ENCODE assay signal across 8 cellular contexts in genomic region chr11:68798221-68798813, GRCh38. TPM values are rescaled to one million over a fixed set of nuclear protein-coding genes. Genes with fewer than 3 reads are reported as not detected.
A peak's percentile ranks its signal among the peaks of the same experiment; 100 is the strongest.
DNase-seq lines count a peak whose midpoint lies in the region; ATAC-seq and TF ChIP-seq lines count a peak whose summit lies in the region.

No MANE protein-coding gene starts in this region.

- WGBS in lower leg skin, 2 donors, result 68 to 75% methylated on average over 19 to 23 of the region's 23 CpGs

- H3K36me3 ChIP-seq in fibroblast of lung (ENCODE audit: control insufficient read depth, insufficient read depth, low read length) (peaks cover 26% of the 10 kb centered on the region), gastrocnemius medialis (peaks cover 5 to 74% of the 10 kb centered on the region in 2 donors)

- H3K27ac Mint-ChIP-seq in activated CD8-positive, alpha-beta T cell treated with anti-CD3 and anti-CD28 coated beads for 36 hours, result no peak overlapping the region

- H3K27me3 Mint-ChIP-seq in activated CD8-positive, alpha-beta T cell treated with anti-CD3 and anti-CD28 coated beads for 36 hours, result no peaks in the 10 kb centered on the region

- intact Hi-C loops in activated CD8-positive, alpha-beta T cell treated with anti-CD3 and anti-CD28 coated beads for 36 hours (cut with micrococcal nuclease), result no loop called here
- intact Hi-C loops in gastrocnemius medialis (cut with DNase I; ENCODE audit: low total_unique reads) (no loop called here), lower leg skin (cut with DNase I; ENCODE audit: low total_unique reads) (no loop called here)

- no peaks in the 10 kb centered on the region for H3K9me3 Mint-ChIP-seq in activated CD8-positive, alpha-beta T cell treated with anti-CD3 and anti-CD28 coated beads for 36 hours

- DNase-seq in HuH-7 (ENCODE audit: low spot score) (peak; percentile 88), fibroblast of lung (ENCODE audit: low read depth in 2 of 2) (peak in 1 of 2 donors; percentile 13), gastrocnemius medialis (no peak), lower leg skin (ENCODE audit: low spot score in 2 of 2) (no peak), hippocampal formation (lab: John Stamatoyannopoulos, UW) (no peak)
- DNase-seq in activated CD8-positive, alpha-beta T cell treated with anti-CD3 and anti-CD28 coated beads for 36 hours, result peak; percentile 66

- in situ Hi-C loops in gastrocnemius medialis (cut with MboI; ENCODE audit: low sequenced_read_pairs in 4 of 4), result no loop called here

- CTCF ChIA-PET in activated CD8-positive, alpha-beta T cell treated with anti-CD3 and anti-CD28 coated beads for 36 hours (lab: Charles Lee), result interaction anchor here (0.8 to 5.3 kb wide), 25 partner anchors 8 to 273 kb away, joined by 3 to 28 read pairs (median 4); no protein-coding TSS in a partner anchor

- no peak overlapping the region for H3K4me2 ChIP-seq in fibroblast of lung (ENCODE audit: extremely low read depth, insufficient read depth, low read length)

- peaks cover 12% of the 10 kb centered on the region for H3K36me3 Mint-ChIP-seq in activated CD8-positive, alpha-beta T cell treated with anti-CD3 and anti-CD28 coated beads for 36 hours (ENCODE audit: low read depth)

- H4K20me1 ChIP-seq in fibroblast of lung (ENCODE audit: control insufficient read depth, extremely low read depth, insufficient read depth, low read length), result no peaks in the 10 kb centered on the region

- POLR2A ChIA-PET in activated CD8-positive, alpha-beta T cell treated with anti-CD3 and anti-CD28 coated beads for 36 hours (lab: Charles Lee), result no interaction called here

- H3K4me3 ChIP-seq in fibroblast of lung (replicated peaks in 1 of 4; ENCODE audit: control extremely low read depth in 1 of 4, insufficient read depth in 1 of 4, low read depth in 3 of 4, low read length in 4 of 4) (no peak overlapping the region), gastrocnemius medialis (no peak overlapping the region), lower leg skin (ENCODE audit: low read depth, poor library complexity, severe bottlenecking) (no peak overlapping the region)

- no peaks in the 10 kb centered on the region for H3K9me3 ChIP-seq in fibroblast of lung (ENCODE audit: control insufficient read depth, insufficient read depth, low read depth, low read length)
- no peaks in the 10 kb centered on the region for H3K9me3 ChIP-seq in gastrocnemius medialis

- no peak overlapping the region for H3K4me3 Mint-ChIP-seq in activated CD8-positive, alpha-beta T cell treated with anti-CD3 and anti-CD28 coated beads for 36 hours

- no peak overlapping the region for H3K9ac ChIP-seq in fibroblast of lung (ENCODE audit: insufficient read depth, low read length)

- no peaks in the 10 kb centered on the region for H3K4me1 Mint-ChIP-seq in activated CD8-positive, alpha-beta T cell treated with anti-CD3 and anti-CD28 coated beads for 36 hours (ENCODE audit: low read depth)

- H3K27ac ChIP-seq in C4-2B (no peak overlapping the region), fibroblast of lung (ENCODE audit: insufficient read depth, low read length) (no peak overlapping the region), gastrocnemius medialis (no peak overlapping the region)

- TF ChIP-seq POLR2A in gastrocnemius medialis (IDR thresholded peaks at IDR 0.05) (no peak), lower leg skin (IDR thresholded peaks at IDR 0.05) (no peak)

- ATAC-seq in activated CD8-positive, alpha-beta T cell treated with anti-CD3 and anti-CD28 coated beads for 36 hours, result peak; percentile 56
- no peak for ATAC-seq in gastrocnemius medialis
- ATAC-seq in GM19452 (IDR thresholded peaks at IDR 0.05; ENCODE audit: unreplicated experiment), result no peak

- peak; percentile 84 for TF ChIP-seq CTCF in C4-2B (conservative IDR thresholded peaks at IDR 0.05)
- TF ChIP-seq CTCF in activated CD8-positive, alpha-beta T cell treated with anti-CD3 and anti-CD28 coated beads for 36 hours (IDR thresholded peaks at IDR 0.05), result peak; percentile 92
- peak; percentile 54 to 66 for TF ChIP-seq CTCF in fibroblast of lung (conservative IDR thresholded peaks at IDR 0.05 in 1 of 2, IDR thresholded peaks at IDR 0.05 in 1 of 2; ENCODE audit: low read depth in 1 of 2, low read length in 2 of 2)
- peak; percentile 15 to 55 (median 38) for TF ChIP-seq CTCF in gastrocnemius medialis (IDR thresholded peaks at IDR 0.05 in 4 of 5, conservative IDR thresholded peaks at IDR 0.05 in 1 of 5)
- no peak for TF ChIP-seq CTCF in lower leg skin (IDR thresholded peaks at IDR 0.05)

- no peak overlapping the region for H2AFZ ChIP-seq in fibroblast of lung (ENCODE audit: low read length)

- H3K27me3 ChIP-seq in fibroblast of lung (ENCODE audit: control insufficient read depth, insufficient read depth, low read length) (no peaks in the 10 kb centered on the region), gastrocnemius medialis (no peaks in the 10 kb centered on the region)

- H3K4me1 ChIP-seq in fibroblast of lung (ENCODE audit: control insufficient read depth, extremely low read depth, insufficient read depth, low read length) (no peaks in the 10 kb centered on the region), gastrocnemius medialis (no peaks in the 10 kb centered on the region)

- no peaks in the 10 kb centered on the region for H3K79me2 ChIP-seq in fibroblast of lung (ENCODE audit: control insufficient read depth, insufficient read depth, low read length)

RNA-seq across cellular contexts. Expression of gene CPT1A, which starts 43.4 kb away (rescaled TPM):
- total RNA-seq in activated CD8-positive, alpha-beta T cell treated with anti-CD3 and anti-CD28 coated beads for 36 hours, result 10 to 100 TPM; 17.5 TPM
- total RNA-seq in fibroblast of lung, result 33.6 and 45.2 TPM in 2 replicates
- polyA plus RNA-seq in fibroblast of lung, result 29.5 and 37.2 TPM in 2 replicates
- polyA plus RNA-seq in fibroblast of lung (2012), result 32.7 and 40.7 TPM in 2 replicates
- polyA minus RNA-seq in fibroblast of lung (ENCODE audit: low replicate concordance), result 103 and 170 TPM in 2 replicates
- 10 to 100 TPM in 3 of 4 donors, 1 to 10 TPM in 1; 6.9 to 32.1 (median 12.9) TPM for total RNA-seq in gastrocnemius medialis
- 10 to 100 TPM; 23.4 to 95.8 (median 46.0) TPM for total RNA-seq in lower leg skin

RNA-seq across cellular contexts. Expression of gene TESMIN, which starts 47.0 kb away (rescaled TPM):
- 1 to 10 TPM; 3.4 to 4.9 TPM for total RNA-seq in activated CD8-positive, alpha-beta T cell treated with anti-CD3 and anti-CD28 coated beads for 36 hours
- 0.26 and 2.0 TPM in 2 replicates for total RNA-seq in fibroblast of lung
- polyA plus RNA-seq in fibroblast of lung, result 0.51 and 0.70 TPM in 2 replicates
- polyA plus RNA-seq in fibroblast of lung (2012), result 1.6 and 3.5 TPM in 2 replicates
- 0.59 and 2.1 TPM in 2 replicates for polyA minus RNA-seq in fibroblast of lung (ENCODE audit: low replicate concordance)
- total RNA-seq in gastrocnemius medialis, result under 1 TPM in 2 of 4 donors, not detected in 2; 0.16 to 0.17 TPM
- total RNA-seq in lower leg skin, result 1 to 10 TPM; 1.3 to 3.9 (median 2.0) TPM

Comparison
In these comparisons a context has a peak if more than half of its experiments do, and no peak if none do; other contexts are left out.
1. CTCF ChIP-seq: peak in C4-2B (single experiment), activated CD8-positive, alpha-beta T cell treated with anti-CD3 and anti-CD28 coated beads for 36 hours (single experiment), fibroblast of lung (2 of 2) and gastrocnemius medialis (5 of 5); none in lower leg skin (0 of 3).
2. DNase-seq: peak in HuH-7 (single experiment) and activated CD8-positive, alpha-beta T cell treated with anti-CD3 and anti-CD28 coated beads for 36 hours (single experiment); none in gastrocnemius medialis (0 of 2), lower leg skin (0 of 2) and hippocampal formation (0 of 2).